Comparison of ENCODE assay signal across 1 cellular context in genomic region chr6:26196846-26197683, GRCh38.
TF ChIP-seq lines count a peak whose summit lies in the region.

No MANE protein-coding gene starts in this region.

TF ChIP-seq in HepG2, 621 proteins besides CTCF, POLR2A, EP300 and RAD21 (continued from another document and continues in another):
- no peak for TF ChIP-seq GRHL1 (CRISPR knock-in tag; conservative IDR thresholded peaks at IDR 0.05)
- no peak for TF ChIP-seq ZSCAN22 (CRISPR knock-in tag; IDR thresholded peaks at IDR 0.05)
- no peak for TF ChIP-seq SETDB1 (CRISPR knock-in tag; IDR thresholded peaks at IDR 0.05; ENCODE audit: borderline replicate concordance)
- TF ChIP-seq ZNF34 (CRISPR knock-in tag; IDR thresholded peaks at IDR 0.05; ENCODE audit: borderline replicate concordance): no peak
- no peak; the same call in 1 of the 2 replicates for TF ChIP-seq ZNF670 (CRISPR knock-in tag; IDR thresholded peaks at IDR 0.05; ENCODE audit: borderline replicate concordance)
- peak; percentile 91 for TF ChIP-seq POLR2AphosphoS2 (IDR thresholded peaks at IDR 0.05; ENCODE audit: low read depth, low read length)
- no peak for TF ChIP-seq SP5 (CRISPR knock-in tag; IDR thresholded peaks at IDR 0.05; ENCODE audit: borderline replicate concordance, low read depth)
- TF ChIP-seq REPIN1 (CRISPR knock-in tag; IDR thresholded peaks at IDR 0.05; ENCODE audit: borderline replicate concordance, low read depth): peak; percentile 85
- TF ChIP-seq, protein P1, sequence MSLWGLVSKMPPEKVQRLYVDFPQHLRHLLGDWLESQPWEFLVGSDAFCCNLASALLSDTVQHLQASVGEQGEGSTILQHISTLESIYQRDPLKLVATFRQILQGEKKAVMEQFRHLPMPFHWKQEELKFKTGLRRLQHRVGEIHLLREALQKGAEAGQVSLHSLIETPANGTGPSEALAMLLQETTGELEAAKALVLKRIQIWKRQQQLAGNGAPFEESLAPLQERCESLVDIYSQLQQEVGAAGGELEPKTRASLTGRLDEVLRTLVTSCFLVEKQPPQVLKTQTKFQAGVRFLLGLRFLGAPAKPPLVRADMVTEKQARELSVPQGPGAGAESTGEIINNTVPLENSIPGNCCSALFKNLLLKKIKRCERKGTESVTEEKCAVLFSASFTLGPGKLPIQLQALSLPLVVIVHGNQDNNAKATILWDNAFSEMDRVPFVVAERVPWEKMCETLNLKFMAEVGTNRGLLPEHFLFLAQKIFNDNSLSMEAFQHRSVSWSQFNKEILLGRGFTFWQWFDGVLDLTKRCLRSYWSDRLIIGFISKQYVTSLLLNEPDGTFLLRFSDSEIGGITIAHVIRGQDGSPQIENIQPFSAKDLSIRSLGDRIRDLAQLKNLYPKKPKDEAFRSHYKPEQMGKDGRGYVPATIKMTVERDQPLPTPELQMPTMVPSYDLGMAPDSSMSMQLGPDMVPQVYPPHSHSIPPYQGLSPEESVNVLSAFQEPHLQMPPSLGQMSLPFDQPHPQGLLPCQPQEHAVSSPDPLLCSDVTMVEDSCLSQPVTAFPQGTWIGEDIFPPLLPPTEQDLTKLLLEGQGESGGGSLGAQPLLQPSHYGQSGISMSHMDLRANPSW (CRISPR knock-in tag; IDR thresholded peaks at IDR 0.05; ENCODE audit: borderline replicate concordance): no peak
- TF ChIP-seq ZNF841 (CRISPR knock-in tag; IDR thresholded peaks at IDR 0.05; ENCODE audit: borderline replicate concordance): 0 out of 2 replicates have a peak, but pooled peaks have one; percentile 57
- TF ChIP-seq, protein P2, sequence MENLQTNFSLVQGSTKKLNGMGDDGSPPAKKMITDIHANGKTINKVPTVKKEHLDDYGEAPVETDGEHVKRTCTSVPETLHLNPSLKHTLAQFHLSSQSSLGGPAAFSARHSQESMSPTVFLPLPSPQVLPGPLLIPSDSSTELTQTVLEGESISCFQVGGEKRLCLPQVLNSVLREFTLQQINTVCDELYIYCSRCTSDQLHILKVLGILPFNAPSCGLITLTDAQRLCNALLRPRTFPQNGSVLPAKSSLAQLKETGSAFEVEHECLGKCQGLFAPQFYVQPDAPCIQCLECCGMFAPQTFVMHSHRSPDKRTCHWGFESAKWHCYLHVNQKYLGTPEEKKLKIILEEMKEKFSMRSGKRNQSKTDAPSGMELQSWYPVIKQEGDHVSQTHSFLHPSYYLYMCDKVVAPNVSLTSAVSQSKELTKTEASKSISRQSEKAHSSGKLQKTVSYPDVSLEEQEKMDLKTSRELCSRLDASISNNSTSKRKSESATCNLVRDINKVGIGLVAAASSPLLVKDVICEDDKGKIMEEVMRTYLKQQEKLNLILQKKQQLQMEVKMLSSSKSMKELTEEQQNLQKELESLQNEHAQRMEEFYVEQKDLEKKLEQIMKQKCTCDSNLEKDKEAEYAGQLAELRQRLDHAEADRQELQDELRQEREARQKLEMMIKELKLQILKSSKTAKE (CRISPR knock-in tag; IDR thresholded peaks at IDR 0.05; ENCODE audit: borderline replicate concordance): peak; percentile 26; the same call in 1 of the 2 replicates
- no peak for TF ChIP-seq KDM6A (CRISPR knock-in tag; IDR thresholded peaks at IDR 0.05; ENCODE audit: low read depth)
- TF ChIP-seq ZNF12 (CRISPR knock-in tag; IDR thresholded peaks at IDR 0.05): peak; percentile 32; the same call in 1 of the 2 replicates
- peak; percentile 91 for TF ChIP-seq ZNF747 (CRISPR knock-in tag; IDR thresholded peaks at IDR 0.05; ENCODE audit: borderline replicate concordance)
- TF ChIP-seq RBM22 (optimal IDR thresholded peaks at IDR 0.05; ENCODE audit: low read length): peak; percentile 78
- peak; percentile 65 for TF ChIP-seq POGZ (CRISPR knock-in tag; IDR thresholded peaks at IDR 0.05)
- no peak for TF ChIP-seq PTBP1 (IDR thresholded peaks at IDR 0.05; ENCODE audit: low read depth, low read length, poor library complexity, severe bottlenecking)
- peak; percentile 98 for TF ChIP-seq POLR2G (IDR thresholded peaks at IDR 0.05; ENCODE audit: low read depth, low read length)
- TF ChIP-seq HIC2 (CRISPR knock-in tag; IDR thresholded peaks at IDR 0.05; ENCODE audit: low read depth): no peak; the same call in 1 of the 2 replicates
- TF ChIP-seq MAFF (IDR thresholded peaks at IDR 0.05; ENCODE audit: low read depth, low read length): no peak
- peak; percentile 65 for TF ChIP-seq ZNF263 (CRISPR knock-in tag; IDR thresholded peaks at IDR 0.05)
- TF ChIP-seq ZBTB4 (CRISPR knock-in tag; IDR thresholded peaks at IDR 0.05; ENCODE audit: borderline replicate concordance): peak; percentile 91
- TF ChIP-seq GZF1 (CRISPR knock-in tag; IDR thresholded peaks at IDR 0.05): peak; percentile 74; the same call in 1 of the 2 replicates
- TF ChIP-seq ZNF780A (CRISPR knock-in tag; IDR thresholded peaks at IDR 0.05): peak; percentile 95
- peak; percentile 92; the same call in 1 of the 2 replicates for TF ChIP-seq ZFYVE20 (CRISPR knock-in tag; IDR thresholded peaks at IDR 0.05; ENCODE audit: borderline replicate concordance, low read depth)
- peak; percentile 38; the same call in 1 of the 2 replicates for TF ChIP-seq MXD4 (CRISPR knock-in tag; IDR thresholded peaks at IDR 0.05)
- TF ChIP-seq ZNF570 (CRISPR knock-in tag; IDR thresholded peaks at IDR 0.05; ENCODE audit: borderline replicate concordance): no peak
- TF ChIP-seq JUND (CRISPR knock-in tag; IDR thresholded peaks at IDR 0.05): 0 out of 2 replicates have a peak, but pooled peaks have one; percentile 61
- TF ChIP-seq GATAD1 (CRISPR knock-in tag; IDR thresholded peaks at IDR 0.05): peak; percentile 69
- TF ChIP-seq HDAC2 (CRISPR knock-in tag; IDR thresholded peaks at IDR 0.05): peak; percentile 91
- peak; percentile 97 for TF ChIP-seq THRA (CRISPR knock-in tag; IDR thresholded peaks at IDR 0.05; ENCODE audit: borderline replicate concordance)
- peak; percentile 52; the same call in 1 of the 2 replicates for TF ChIP-seq FOXJ3 (CRISPR knock-in tag; IDR thresholded peaks at IDR 0.05; ENCODE audit: borderline replicate concordance)
- TF ChIP-seq KDM5B (CRISPR knock-in tag; IDR thresholded peaks at IDR 0.05; ENCODE audit: borderline replicate concordance): peak; percentile 93; the same call in 1 of the 2 replicates
- TF ChIP-seq ZNF614 (CRISPR knock-in tag; IDR thresholded peaks at IDR 0.05; ENCODE audit: borderline replicate concordance): peak; percentile 41; the same call in 1 of the 2 replicates
- TF ChIP-seq ZNF83 (CRISPR knock-in tag; IDR thresholded peaks at IDR 0.05; ENCODE audit: borderline replicate concordance): peak; percentile 35; the same call in 1 of the 2 replicates
- 0 out of 2 replicates have a peak, but pooled peaks have one; percentile 58 for TF ChIP-seq GPN1 (CRISPR knock-in tag; IDR thresholded peaks at IDR 0.05; ENCODE audit: borderline replicate concordance)
- peak; percentile 67 for TF ChIP-seq KAT8 (CRISPR knock-in tag; IDR thresholded peaks at IDR 0.05)
- TF ChIP-seq SRSF4 (IDR thresholded peaks at IDR 0.05; ENCODE audit: low read depth, low read length, poor library complexity, severe bottlenecking): no peak
- 0 out of 2 replicates have a peak, but pooled peaks have one; percentile 80 for TF ChIP-seq IRF1 (CRISPR knock-in tag; IDR thresholded peaks at IDR 0.05; ENCODE audit: low read depth)
- peak; percentile 55; the same call in 1 of the 2 replicates for TF ChIP-seq NR2F2 (IDR thresholded peaks at IDR 0.05; ENCODE audit: borderline replicate concordance, low read depth)
- no peak for TF ChIP-seq NR2F1 (CRISPR knock-in tag; IDR thresholded peaks at IDR 0.05)
- TF ChIP-seq HMGA1 (CRISPR knock-in tag; conservative IDR thresholded peaks at IDR 0.05): no peak
- no peak for TF ChIP-seq PHF5A (CRISPR knock-in tag; IDR thresholded peaks at IDR 0.05; ENCODE audit: low read depth, unreplicated experiment)
- no peak for TF ChIP-seq WIZ (CRISPR knock-in tag; IDR thresholded peaks at IDR 0.05)
- TF ChIP-seq ETV5 (CRISPR knock-in tag; IDR thresholded peaks at IDR 0.05; ENCODE audit: borderline replicate concordance): peak; percentile 37
- TF ChIP-seq SAP130 (CRISPR knock-in tag; IDR thresholded peaks at IDR 0.05; ENCODE audit: low read depth): peak; percentile 89
- peak; percentile 66; the same call in 1 of the 2 replicates for TF ChIP-seq ZNF557 (CRISPR knock-in tag; IDR thresholded peaks at IDR 0.05)
- no peak for TF ChIP-seq PRPF4 (IDR thresholded peaks at IDR 0.05; ENCODE audit: low read depth, low read length, poor library complexity, severe bottlenecking)
- TF ChIP-seq, protein P3, sequence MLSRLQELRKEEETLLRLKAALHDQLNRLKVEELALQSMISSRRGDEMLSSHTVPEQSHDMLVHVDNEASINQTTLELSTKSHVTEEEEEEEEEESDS (CRISPR knock-in tag; IDR thresholded peaks at IDR 0.05; ENCODE audit: borderline replicate concordance): 0 out of 2 replicates have a peak, but pooled peaks have one; percentile 87
- no peak for TF ChIP-seq ZNF746 (CRISPR knock-in tag; IDR thresholded peaks at IDR 0.05)
- peak; percentile 32; the same call in 1 of the 2 replicates for TF ChIP-seq ZNF629 (CRISPR knock-in tag; conservative IDR thresholded peaks at IDR 0.05)
- TF ChIP-seq TRIM24 (CRISPR knock-in tag; IDR thresholded peaks at IDR 0.05): no peak
- TF ChIP-seq RCOR2 (CRISPR knock-in tag; IDR thresholded peaks at IDR 0.05): no peak
- TF ChIP-seq ZNF75D (CRISPR knock-in tag; IDR thresholded peaks at IDR 0.05; ENCODE audit: borderline replicate concordance): peak; percentile 81; the same call in 1 of the 2 replicates
- TF ChIP-seq NCOA5 (CRISPR knock-in tag; IDR thresholded peaks at IDR 0.05): peak; percentile 95; the same call in 1 of the 2 replicates
